In genomic region chr11:14672635-14673034, GRCh38 we compare ENCODE assay signal across 20 cellular contexts. TPM values are rescaled to one million over a fixed set of nuclear protein-coding genes. Genes with fewer than 3 reads are reported as not detected.
DNase-seq lines count a peak whose midpoint lies in the region; ATAC-seq, FAIRE-seq and TF ChIP-seq lines count a peak whose summit lies in the region.
"Had no signal": no experiment of that assay in that cellular context is flagged by ENCODE, and none has a peak within 500 bp of the region (broad histone marks: within the 10 kb centered on the region; RNA-seq: fewer than 3 reads in every experiment).

No MANE protein-coding gene starts in this region.

- 79% methylated on average over 2 of the region's 2 CpGs for WGBS in mesenchymal stem cell

- H3K9me3 Mint-ChIP-seq in astrocyte (ENCODE audit: unreplicated experiment) = no peaks in the 10 kb centered on the region

- H3K4me3 ChIP-seq in astrocyte (ENCODE audit: insufficient read depth, low read depth, low read length) = no peak overlapping the region
- no peak overlapping the region for H3K4me3 ChIP-seq in mesenchymal stem cell (ENCODE audit: insufficient read depth in 1 of 2, low read depth in 1 of 2, low read length in 2 of 2)

- H3K4me1 Mint-ChIP-seq in astrocyte (ENCODE audit: low read depth, unreplicated experiment) = peaks cover 3% of the 10 kb centered on the region

- DNase-seq in AG20443 (ENCODE audit: low spot score) (peak; percentile 37), ELR (ENCODE audit: low read depth) (peak; percentile 26), astrocyte (ENCODE audit: low read depth) (peak; percentile 20), mesenchymal stem cell (peak; percentile 26), retina (no peak)
- no peak for DNase-seq in stimulated activated CD4-positive, alpha-beta T cell treated with anti-CD3 and anti-CD28 coated beads, Interleukin-4, amount 100 ng/mL, for 1 hour
- DNase-seq: activated effector memory CD4-positive, alpha-beta T cell treated with anti-CD3 and anti-CD28 coated beads, Interleukin-2, amount 50 U/mL, for 16 hours; CD4-positive, alpha-beta memory T cell; central memory CD4-positive, alpha-beta T cell; EL; Karpas-422; NCI-H1436 treated with DMSO at 0.1 percent for 48 hours; NCI-H510A treated with DMSO at 0.1 percent for 48 hours; OCI-M1; SW 1271 had no signal

- H4K8ac ChIP-seq in mesenchymal stem cell (ENCODE audit: low read length) = no peak overlapping the region

- H4K20me1 ChIP-seq in astrocyte (ENCODE audit: insufficient read depth, low read length) = no peaks in the 10 kb centered on the region

- no peak overlapping the region for H2AK5ac ChIP-seq in mesenchymal stem cell (ENCODE audit: low read length, severe bottlenecking)

- H3K4me1 ChIP-seq in astrocyte (ENCODE audit: insufficient read depth, low read length) (no peaks in the 10 kb centered on the region), mesenchymal stem cell (ENCODE audit: control insufficient read depth, insufficient read depth, low read depth, low read length) (no peaks in the 10 kb centered on the region)

- H2BK5ac ChIP-seq in mesenchymal stem cell (ENCODE audit: low read depth, low read length, poor library complexity, severe bottlenecking) = no peak overlapping the region

- no peak for ATAC-seq in HG03095 (IDR thresholded peaks at IDR 0.05; ENCODE audit: unreplicated experiment)

- no peak overlapping the region for H2BK12ac ChIP-seq in mesenchymal stem cell (ENCODE audit: low read length in 2 of 2)

- no peak overlapping the region for H4K91ac ChIP-seq in mesenchymal stem cell (ENCODE audit: low read length)

- H3K4me3 Mint-ChIP-seq in astrocyte (ENCODE audit: unreplicated experiment) = no peak overlapping the region
- H3K4me3 Mint-ChIP-seq: CD4-positive, alpha-beta memory T cell had no signal

- H3K9me3 ChIP-seq in astrocyte (ENCODE audit: insufficient read depth, low read depth, low read length) (no peaks in the 10 kb centered on the region), mesenchymal stem cell (ENCODE audit: control insufficient read depth, low read length) (no peaks in the 10 kb centered on the region)

- no peak overlapping the region for H3K4me2 ChIP-seq in astrocyte (ENCODE audit: low read length)
- no peak overlapping the region for H3K4me2 ChIP-seq in mesenchymal stem cell (ENCODE audit: low read length, poor library complexity, severe bottlenecking)

- no peaks in the 10 kb centered on the region for H3K27me3 Mint-ChIP-seq in astrocyte (ENCODE audit: low read depth, unreplicated experiment)
- H3K27me3 Mint-ChIP-seq: CD4-positive, alpha-beta memory T cell; progenitor cell of endocrine pancreas had no signal

- H3K27me3 ChIP-seq in astrocyte (ENCODE audit: insufficient read depth, low read length) = no peaks in the 10 kb centered on the region
- no peaks in the 10 kb centered on the region for H3K27me3 ChIP-seq in mesenchymal stem cell (ENCODE audit: control insufficient read depth in 1 of 2, insufficient read depth in 1 of 2, low read length in 2 of 2)

- TF ChIP-seq CTCF in astrocyte (IDR thresholded peaks at IDR 0.05; ENCODE audit: insufficient read depth, low read depth, low read length) = no peak

- H3K23ac ChIP-seq in mesenchymal stem cell (ENCODE audit: low read length in 2 of 2) = no peak overlapping the region

- no peaks in the 10 kb centered on the region for H3K79me2 ChIP-seq in astrocyte (ENCODE audit: insufficient read depth, low read length)

- no peaks in the 10 kb centered on the region for H3K79me1 ChIP-seq in mesenchymal stem cell (replicated peaks; ENCODE audit: low read length, poor library complexity, severe bottlenecking)

- H3K27ac ChIP-seq in astrocyte (ENCODE audit: low read depth, low read length) (no peak overlapping the region), mesenchymal stem cell (ENCODE audit: low read length, poor library complexity, severe bottlenecking) (no peak overlapping the region)
- H3K27ac ChIP-seq: HL-60 had no signal

- no peaks in the 10 kb centered on the region for H3K36me3 Mint-ChIP-seq in astrocyte (ENCODE audit: low read depth, unreplicated experiment)

- H2AFZ ChIP-seq in astrocyte (ENCODE audit: low read depth, low read length) (no peak overlapping the region), mesenchymal stem cell (ENCODE audit: low read depth, low read length) (no peak overlapping the region)

- no peak for FAIRE-seq in astrocyte (lab: Jason Lieb, UNC)
- FAIRE-seq: endometrium, GM12891 had no signal

- H3K4ac ChIP-seq in mesenchymal stem cell (ENCODE audit: low read depth in 1 of 2, low read length in 2 of 2) = no peak overlapping the region

- no peak overlapping the region for H2BK15ac ChIP-seq in mesenchymal stem cell (ENCODE audit: low read depth, poor library complexity, severe bottlenecking)

- H3K36me3 ChIP-seq in astrocyte (ENCODE audit: insufficient read depth, low read length) = no peaks in the 10 kb centered on the region
- no peaks in the 10 kb centered on the region for H3K36me3 ChIP-seq in mesenchymal stem cell (ENCODE audit: control insufficient read depth in 1 of 2, insufficient read depth in 2 of 2, low read depth in 1 of 2, low read length in 2 of 2)

- H2BK120ac ChIP-seq in mesenchymal stem cell (ENCODE audit: low read depth, low read length) = no peak overlapping the region

- no peak overlapping the region for H3K27ac Mint-ChIP-seq in astrocyte (ENCODE audit: unreplicated experiment)
- H3K27ac Mint-ChIP-seq: progenitor cell of endocrine pancreas had no signal

- H3K9ac ChIP-seq in astrocyte (ENCODE audit: low read length) (no peak overlapping the region), mesenchymal stem cell (ENCODE audit: low read length) (no peak overlapping the region)

- H3K14ac ChIP-seq in mesenchymal stem cell (ENCODE audit: low read length in 2 of 2) = no peak overlapping the region

- H3K18ac ChIP-seq in mesenchymal stem cell (ENCODE audit: low read depth in 1 of 2, low read length in 2 of 2) = no peak overlapping the region

RNA-seq across cellular contexts. Expression of gene PDE3B, which starts 29.0 kb away (rescaled TPM):
- 2.1 and 2.9 TPM in 2 replicates for total RNA-seq in astrocyte
- 1.6 TPM for polyA plus RNA-seq in mesenchymal stem cell (2013, experiment 1 of 2)
- polyA plus RNA-seq in mesenchymal stem cell (2013, experiment 2 of 2) = 1.8 TPM

Comparison
In these comparisons a context has a peak if more than half of its experiments do, and no peak if none do; other contexts are left out.
1. DNase-seq: peak in AG20443 (single experiment), ELR (single experiment), astrocyte (single experiment) and mesenchymal stem cell (single experiment); none in retina (single experiment) and stimulated activated CD4-positive, alpha-beta T cell treated with anti-CD3 and anti-CD28 coated beads, Interleukin-4, amount 100 ng/mL, for 1 hour (single experiment).